ENCODE assay signal across 8 cellular contexts in the genomic region with DNA sequence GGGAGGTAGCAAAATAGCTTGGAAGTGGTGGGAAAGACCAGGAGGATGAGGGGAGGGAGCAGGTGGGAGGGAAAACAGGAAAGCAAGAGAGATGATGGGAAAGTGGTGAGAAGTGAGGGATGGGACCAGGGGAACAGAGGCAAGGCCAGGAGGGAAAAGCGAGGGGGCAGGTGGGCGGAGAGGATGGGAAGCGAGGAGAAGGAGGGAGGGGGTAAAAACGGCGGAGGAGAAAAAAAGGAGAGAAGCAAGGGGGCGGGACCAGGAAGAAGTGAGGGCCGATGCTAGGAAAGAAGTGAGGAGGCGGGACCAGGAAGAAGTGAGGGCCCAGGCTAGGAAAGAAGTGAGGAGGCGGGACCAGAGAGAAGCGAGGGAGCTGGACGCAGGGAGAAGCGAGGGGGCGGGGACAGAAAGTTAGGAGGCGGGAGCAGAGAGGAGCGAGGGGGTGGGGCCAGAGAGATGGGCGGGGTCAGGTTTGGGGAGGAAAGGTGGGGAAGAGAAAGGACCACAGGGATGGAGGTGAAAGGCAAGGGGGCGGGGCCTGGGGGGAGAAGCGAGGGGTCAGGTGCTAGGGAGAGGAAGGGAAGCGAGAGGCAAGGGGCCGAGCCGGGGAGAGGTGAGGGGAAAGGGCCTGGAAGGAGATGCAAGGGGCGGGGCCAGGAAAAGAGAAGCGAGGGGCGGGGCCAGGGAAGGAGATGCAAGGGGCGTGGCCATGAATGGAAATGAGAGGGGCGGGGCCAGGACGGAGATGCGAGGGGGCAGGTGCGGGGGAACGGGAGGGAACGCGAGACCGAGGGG. TPM values are rescaled to one million over a fixed set of nuclear protein-coding genes. Genes with fewer than 3 reads are reported as not detected.
DNase-seq lines count a peak whose midpoint lies in the region; ATAC-seq and TF ChIP-seq lines count a peak whose summit lies in the region.

No MANE protein-coding gene starts in this region.

- H3K9ac ChIP-seq in HUES6 (ENCODE audit: low read length): no peak overlapping the region
- peak overlapping the region; percentile 16; the same call in 1 of the 2 replicates for H3K9ac ChIP-seq in OCI-LY3 (ENCODE audit: low read length)

- H4K20me1 ChIP-seq in OCI-LY3 (ENCODE audit: insufficient read depth, low read length): peaks cover 41% of the 10 kb centered on the region; the same call in 1 of the 2 replicates

- H3K4me3 ChIP-seq in HUES6 (ENCODE audit: low read depth, low read length) (peak overlapping the region; percentile 80), OCI-LY3 (ENCODE audit: low read length) (peak overlapping the region; percentile 91), esophagus (ENCODE audit: low read depth in 1 of 2, low read length in 2 of 2) (peak overlapping the region; percentile 62 to 90), mucosa of descending colon (peak overlapping the region; percentile 97)

- H3K79me2 ChIP-seq in OCI-LY3 (ENCODE audit: low read length): peaks cover 46% of the 10 kb centered on the region

- DNase-seq in ELR (ENCODE audit: low read depth) (peak; percentile 94), activated T-cell treated with anti-CD3 and anti-CD28 coated beads for 48 hours (ENCODE audit: low read depth) (peak; percentile 85), mucosa of descending colon (peak; percentile 94 to 98 (median 97))
- peak; percentile 68 to 80 for DNase-seq in stimulated activated CD8-positive, alpha-beta memory T cell treated with anti-CD3 and anti-CD28 coated beads, Interleukin-2, amount 100 ng/mL, for 1 hour (ENCODE audit: low read depth in 2 of 2)

- H2AFZ ChIP-seq in OCI-LY3 (ENCODE audit: low read depth, low read length): no peak overlapping the region

- H3K36me3 ChIP-seq in HUES6 (ENCODE audit: control insufficient read depth, insufficient read depth, low read length): no peaks in the 10 kb centered on the region
- peaks cover 4% of the 10 kb centered on the region for H3K36me3 ChIP-seq in OCI-LY3 (replicated peaks; ENCODE audit: low read depth, low read length)
- no peaks in the 10 kb centered on the region for H3K36me3 ChIP-seq in esophagus (ENCODE audit: control insufficient read depth in 2 of 2, insufficient read depth in 2 of 2, low read length in 1 of 2)
- H3K36me3 ChIP-seq in mucosa of descending colon (ENCODE audit: low read depth): no peaks in the 10 kb centered on the region

- intact Hi-C loops in mucosa of descending colon (cut with DNase I, micrococcal nuclease): loop anchor here in 1 of 2 donors (10.0 kb wide), 1 partner anchor 98 kb away; no protein-coding TSS in a partner anchor

- peak overlapping the region; percentile 71 for H3K4me2 ChIP-seq in OCI-LY3 (ENCODE audit: low read length)

- H3K4me1 ChIP-seq in HUES6 (ENCODE audit: control insufficient read depth, insufficient read depth, low read length) (peaks cover 26% of the 10 kb centered on the region), OCI-LY3 (ENCODE audit: low read length) (peaks cover 20% of the 10 kb centered on the region), esophagus (ENCODE audit: control insufficient read depth in 2 of 2, insufficient read depth in 2 of 2, low read length in 1 of 2) (no peaks in the 10 kb centered on the region), mucosa of descending colon (ENCODE audit: low read depth) (peaks cover 2% of the 10 kb centered on the region)

- H3K9me3 ChIP-seq in HUES6 (ENCODE audit: control insufficient read depth, insufficient read depth, low read depth, low read length): no peaks in the 10 kb centered on the region
- H3K9me3 ChIP-seq in OCI-LY3 (ENCODE audit: insufficient read depth, low read length): no peaks in the 10 kb centered on the region
- H3K9me3 ChIP-seq in esophagus (ENCODE audit: control insufficient read depth in 2 of 2, insufficient read depth in 1 of 2, low read depth in 1 of 2, low read length in 1 of 2): no peaks in the 10 kb centered on the region
- H3K9me3 ChIP-seq in mucosa of descending colon: no peaks in the 10 kb centered on the region

- 6 to 7% methylated on average over 30 to 33 of the region's 33 CpGs for WGBS in esophagus, 2 donors

- ATAC-seq in mucosa of descending colon: peak; percentile 87
- ATAC-seq in HG03025 (IDR thresholded peaks at IDR 0.05; ENCODE audit: low FRiP score, unreplicated experiment): no peak

- H3K27ac ChIP-seq in HUES6 (ENCODE audit: low read depth, low read length) (no peak overlapping the region), OCI-LY3 (ENCODE audit: low read length) (no peak overlapping the region), esophagus (ENCODE audit: low read depth in 2 of 2, low read length in 1 of 2) (peak overlapping the region; percentile 99)

- TF ChIP-seq CTCF in OCI-LY3 (IDR thresholded peaks at IDR 0.05; ENCODE audit: low read depth, low read length) (no peak), mucosa of descending colon (IDR thresholded peaks at IDR 0.05) (no peak)

- no peaks in the 10 kb centered on the region for H3K27me3 ChIP-seq in HUES6 (ENCODE audit: control insufficient read depth, insufficient read depth, low read length)
- H3K27me3 ChIP-seq in OCI-LY3 (ENCODE audit: low read depth, low read length): peaks cover 5% of the 10 kb centered on the region; the same call in 1 of the 2 replicates
- no peaks in the 10 kb centered on the region for H3K27me3 ChIP-seq in esophagus (ENCODE audit: control insufficient read depth in 1 of 2, insufficient read depth in 2 of 2, low read length in 2 of 2)

RNA-seq across cellular contexts. Expression of gene SMURF1, which starts 1.0 kb away (rescaled TPM):
- 10 to 100 TPM; 11.7 to 12.9 TPM for polyA plus RNA-seq in esophagus
- 10 to 100 TPM; 28.4 to 36.0 (median 31.2) TPM for total RNA-seq in mucosa of descending colon

Comparison
In these comparisons a context has a peak if more than half of its experiments do, and no peak if none do; other contexts are left out.
1. H3K27ac ChIP-seq: peak in esophagus (2 of 2); none in HUES6 (single experiment) and OCI-LY3 (single experiment).
2. Peak in every context shown above with its lines, with median percentiles within 50 percentile points of each other: DNase-seq and H3K4me3 ChIP-seq.